15 cellular contexts compared by ENCODE assay signal in genomic region chr13:87680298-87680697, GRCh38. TPM values are rescaled to one million over a fixed set of nuclear protein-coding genes. Genes with fewer than 3 reads are reported as not detected.
DNase-seq lines count a peak whose midpoint lies in the region; ATAC-seq and TF ChIP-seq lines count a peak whose summit lies in the region.
"Had no signal": no experiment of that assay in that cellular context is flagged by ENCODE, and none has a peak within 500 bp of the region (broad histone marks: within the 10 kb centered on the region; RNA-seq: fewer than 3 reads in every experiment).

No MANE protein-coding gene starts in this region.

- H2AK5ac ChIP-seq in H9 (ENCODE audit: insufficient read length, low read length): no peak overlapping the region

- peaks cover 58% of the 10 kb centered on the region for H3K27me3 Mint-ChIP-seq in H9 (ENCODE audit: low read depth)
- peaks cover 57% of the 10 kb centered on the region for H3K27me3 Mint-ChIP-seq in endodermal cell (ENCODE audit: insufficient read depth)
- peaks cover 13% of the 10 kb centered on the region for H3K27me3 Mint-ChIP-seq in activated T-helper 1 cell treated with anti-CD3 and anti-CD28 coated beads, Interleukin-12 subunit alpha, Interleukin-12 subunit beta, Interleukin-2, Interleukin-4 antibody, amounts not matched to agents 30 ng/mL and 10 ng/mL and 1 ng/mL, durations not matched to agents 14 hours and 24 hours and 36 hours (ENCODE audit: insufficient read depth)

- no peak overlapping the region for H4K91ac ChIP-seq in H9 (ENCODE audit: insufficient read length, low read depth, low read length)

- H3K4me2 ChIP-seq in H9 (ENCODE audit: insufficient read depth, insufficient read length, low read length): no peak overlapping the region

- H2BK12ac ChIP-seq in H9 (ENCODE audit: insufficient read length, low read depth, low read length): no peak overlapping the region

- H3K18ac ChIP-seq in H9 (ENCODE audit: insufficient read length, low read depth, low read length): no peak overlapping the region

- intact Hi-C loops in activated T-helper 1 cell treated with anti-CD3 and anti-CD28 coated beads, Interleukin-12 subunit alpha, Interleukin-12 subunit beta, Interleukin-2, Interleukin-4 antibody, amounts not matched to agents 30 ng/mL and 10 ng/mL and 1 ng/mL, durations not matched to agents 14 hours and 24 hours and 36 hours (cut with micrococcal nuclease): loop anchor here (5.0 kb wide), 1 partner anchor 1387 kb away; no protein-coding TSS in a partner anchor

- H3K4me3 Mint-ChIP-seq in H9 (no peak overlapping the region), endodermal cell (no peak overlapping the region)
- no peak overlapping the region for H3K4me3 Mint-ChIP-seq in activated T-helper 1 cell treated with anti-CD3 and anti-CD28 coated beads, Interleukin-12 subunit alpha, Interleukin-12 subunit beta, Interleukin-2, Interleukin-4 antibody, amounts not matched to agents 30 ng/mL and 10 ng/mL and 1 ng/mL, durations not matched to agents 14 hours and 24 hours and 36 hours

- H4K8ac ChIP-seq in H9 (replicated peaks; ENCODE audit: insufficient read length, low read depth, low read length): no peak overlapping the region

- H3K79me2 ChIP-seq in H9 (ENCODE audit: insufficient read depth, low read length): no peaks in the 10 kb centered on the region

- no peak overlapping the region for H2AFZ ChIP-seq in H9 (ENCODE audit: low read length)

- H3K27ac Mint-ChIP-seq in H9: no peak overlapping the region
- H3K27ac Mint-ChIP-seq in endodermal cell: no peak overlapping the region
- no peak overlapping the region for H3K27ac Mint-ChIP-seq in activated T-helper 1 cell treated with anti-CD3 and anti-CD28 coated beads, Interleukin-12 subunit alpha, Interleukin-12 subunit beta, Interleukin-2, Interleukin-4 antibody, amounts not matched to agents 30 ng/mL and 10 ng/mL and 1 ng/mL, durations not matched to agents 14 hours and 24 hours and 36 hours

- no peak overlapping the region for H2BK20ac ChIP-seq in H9 (ENCODE audit: low read depth, low read length, poor library complexity, severe bottlenecking)

- no peak for TF ChIP-seq EP300 in gastroesophageal sphincter (IDR thresholded peaks at IDR 0.05)

- H3K9me3 ChIP-seq in H9 (ENCODE audit: control insufficient read depth, low read depth, low read length) (no peaks in the 10 kb centered on the region), endodermal cell (ENCODE audit: control insufficient read depth, low read length) (no peaks in the 10 kb centered on the region), gastroesophageal sphincter (no peaks in the 10 kb centered on the region)
- H3K9me3 ChIP-seq: esophagus squamous epithelium, suprapubic skin had no signal

- H3K23me2 ChIP-seq in H9 (ENCODE audit: insufficient read length, low read depth, low read length, poor library complexity, severe bottlenecking): peaks cover 17% of the 10 kb centered on the region

- no CpG with 5 or more reads among the region's 1 CpG for whole genome bisulfite sequencing in H9 (ENCODE audit: extremely low coverage, insufficient read length, low lambda C conversion rate)
- 83 to 100% methylated on average over 1 of the region's 1 CpG for WGBS in endodermal cell (ENCODE audit: insufficient coverage in 1 of 2, insufficient read length in 1 of 2), 2 experiments
- WGBS in gastroesophageal sphincter (ENCODE audit: low coverage in 1 of 2), 2 donors: 27 to 31% methylated on average over 1 of the region's 1 CpG

- ATAC-seq in gastroesophageal sphincter (no peak), GM19397 (IDR thresholded peaks at IDR 0.05; ENCODE audit: unreplicated experiment) (no peak)

- no peak overlapping the region for H3K27ac ChIP-seq in H9 (ENCODE audit: insufficient read length, low read depth, low read length)
- H3K27ac ChIP-seq in endodermal cell (ENCODE audit: low read depth, low read length): no peak overlapping the region
- no peak overlapping the region for H3K27ac ChIP-seq in gastroesophageal sphincter
- H3K27ac ChIP-seq: esophagus squamous epithelium, suprapubic skin had no signal

- H3K14ac ChIP-seq in H9 (ENCODE audit: insufficient read depth, low read length): no peak overlapping the region

- no peak overlapping the region for H3K9ac ChIP-seq in H9 (ENCODE audit: extremely low read depth, insufficient read length, low read length)
- no peak overlapping the region for H3K9ac ChIP-seq in endodermal cell (ENCODE audit: extremely low read depth, low read length, poor library complexity, severe bottlenecking)

- H3K36me3 Mint-ChIP-seq in H9 (ENCODE audit: insufficient read depth in 1 of 3, low read depth in 3 of 3): peaks cover 0 to 17% (median 0%) of the 10 kb centered on the region in 3 experiments; a peak in 3 of 7 replicates
- no peaks in the 10 kb centered on the region for H3K36me3 Mint-ChIP-seq in endodermal cell (ENCODE audit: low read depth)
- no peaks in the 10 kb centered on the region for H3K36me3 Mint-ChIP-seq in activated T-helper 1 cell treated with anti-CD3 and anti-CD28 coated beads, Interleukin-12 subunit alpha, Interleukin-12 subunit beta, Interleukin-2, Interleukin-4 antibody, amounts not matched to agents 30 ng/mL and 10 ng/mL and 1 ng/mL, durations not matched to agents 14 hours and 24 hours and 36 hours (ENCODE audit: low read depth)

- no peak for TF ChIP-seq POLR2A in gastroesophageal sphincter (IDR thresholded peaks at IDR 0.05)

- H4K5ac ChIP-seq in H9 (ENCODE audit: insufficient read length, low read depth, low read length): no peak overlapping the region

- no peak overlapping the region for H3T11ph ChIP-seq in H9 (ENCODE audit: low read length)

- H3K4ac ChIP-seq in H9 (ENCODE audit: low read depth, low read length): no peak overlapping the region

- H3K4me1 ChIP-seq in H9 (ENCODE audit: insufficient read depth, low read length) (peaks cover 3% of the 10 kb centered on the region; the same call in 1 of the 2 replicates), endodermal cell (ENCODE audit: control insufficient read depth, insufficient read depth, low read length) (no peaks in the 10 kb centered on the region), gastroesophageal sphincter (peaks cover 0 to 15% (median 10%) of the 10 kb centered on the region in 3 donors)

- H3K36me3 ChIP-seq in endodermal cell (ENCODE audit: control insufficient read depth, insufficient read depth, low read length): no peaks in the 10 kb centered on the region
- no peaks in the 10 kb centered on the region for H3K36me3 ChIP-seq in gastroesophageal sphincter
- H3K36me3 ChIP-seq: esophagus squamous epithelium, suprapubic skin had no signal

- H3K79me1 ChIP-seq in H9 (ENCODE audit: insufficient read depth, low read depth, low read length, poor library complexity, severe bottlenecking): no peaks in the 10 kb centered on the region

- H3K9me3 Mint-ChIP-seq in H9: peaks cover 4 to 5% of the 10 kb centered on the region in 2 experiments; a peak in 4 of 5 replicates
- H3K9me3 Mint-ChIP-seq in endodermal cell: no peaks in the 10 kb centered on the region
- no peaks in the 10 kb centered on the region for H3K9me3 Mint-ChIP-seq in activated T-helper 1 cell treated with anti-CD3 and anti-CD28 coated beads, Interleukin-12 subunit alpha, Interleukin-12 subunit beta, Interleukin-2, Interleukin-4 antibody, amounts not matched to agents 30 ng/mL and 10 ng/mL and 1 ng/mL, durations not matched to agents 14 hours and 24 hours and 36 hours

- H2BK120ac ChIP-seq in H9 (ENCODE audit: low read depth, low read length, poor library complexity, severe bottlenecking): no peak overlapping the region

- DNase-seq in A172 (ENCODE audit: low spot score) (peak; percentile 6), H9 (no peak), NCI-H524 treated with DMSO at 0.1 percent for 48 hours (lab: John Stamatoyannopoulos, UW) (peak; percentile 47), endodermal cell (no peak), dedifferentiated amniotic fluid mesenchymal stem cell (ENCODE audit: extremely low spot score) (no peak)
- DNase-seq in activated T-helper 1 cell treated with anti-CD3 and anti-CD28 coated beads, Interleukin-12 subunit alpha, Interleukin-12 subunit beta, Interleukin-2, Interleukin-4 antibody, amounts not matched to agents 30 ng/mL and 10 ng/mL and 1 ng/mL, durations not matched to agents 14 hours and 24 hours and 36 hours (ENCODE audit: low spot score): no peak
- DNase-seq: C1 segment of cervical spinal cord; esophagus squamous epithelium; islet precursor cell; KG1; stimulated activated CD4-positive, alpha-beta T cell treated with anti-CD3 and anti-CD28 coated beads, Interleukin-4, amount 100 ng/mL, for 1 hour had no signal

- TF ChIP-seq CTCF in H9 (conservative IDR thresholded peaks at IDR 0.05) (peak; percentile 41; the same call in 2 of the 3 replicates), endodermal cell (conservative IDR thresholded peaks at IDR 0.05) (peak; percentile 52), gastroesophageal sphincter (IDR thresholded peaks at IDR 0.05) (no peak)

- H3K56ac ChIP-seq in H9 (ENCODE audit: insufficient read length, low read depth, low read length): no peak overlapping the region

- no peaks in the 10 kb centered on the region for H4K20me1 ChIP-seq in H9 (ENCODE audit: control insufficient read depth, insufficient read depth, insufficient read length)

- H3K4me3 ChIP-seq in endodermal cell (ENCODE audit: low read length) (no peak overlapping the region), gastroesophageal sphincter (no peak overlapping the region)
- H3K4me3 ChIP-seq: esophagus squamous epithelium, suprapubic skin had no signal

- H2BK5ac ChIP-seq in H9 (ENCODE audit: insufficient read length, low read length): no peak overlapping the region

- H3K27me3 ChIP-seq in H9 (ENCODE audit: insufficient read depth, low read length) (peaks cover 30% of the 10 kb centered on the region), endodermal cell (ENCODE audit: control insufficient read depth, insufficient read depth, low read length, poor library complexity, severe bottlenecking) (peaks cover 40% of the 10 kb centered on the region), gastroesophageal sphincter (peaks cover 37% of the 10 kb centered on the region)

- H3K4me1 Mint-ChIP-seq in H9 (peaks cover 11 to 30% of the 10 kb centered on the region in 2 experiments), endodermal cell (peaks cover 14% of the 10 kb centered on the region)
- H3K4me1 Mint-ChIP-seq in activated T-helper 1 cell treated with anti-CD3 and anti-CD28 coated beads, Interleukin-12 subunit alpha, Interleukin-12 subunit beta, Interleukin-2, Interleukin-4 antibody, amounts not matched to agents 30 ng/mL and 10 ng/mL and 1 ng/mL, durations not matched to agents 14 hours and 24 hours and 36 hours (ENCODE audit: low read depth): peaks cover 4% of the 10 kb centered on the region

- H2BK15ac ChIP-seq in H9 (ENCODE audit: low read depth, low read length): no peak overlapping the region

- no peak overlapping the region for H3K23ac ChIP-seq in H9 (ENCODE audit: insufficient read length, low read depth, low read length)

RNA-seq across cellular contexts. Expression of gene SLITRK5, which starts 9.1 kb away (rescaled TPM):
- 0.57 and 0.69 TPM in 2 replicates for total RNA-seq in A172 (2014; rRNA removed; shearing (Covaris generic))
- total RNA-seq in H9 (2021): 0.09 TPM in 2 replicates
- 1 to 10 TPM in 1 of 2 donors, under 1 TPM in 1; 0.35 to 1.6 TPM for total RNA-seq in endodermal cell
- polyA plus RNA-seq in endodermal cell (2013, experiment 1 of 2): 4.7 TPM
- 4.3 TPM for polyA plus RNA-seq in endodermal cell (2013, experiment 2 of 2)
- under 1 TPM; 0.25 to 0.54 (median 0.41) TPM for total RNA-seq in gastroesophageal sphincter
- total RNA-seq in activated T-helper 1 cell treated with anti-CD3 and anti-CD28 coated beads, Interleukin-12 subunit alpha, Interleukin-12 subunit beta, Interleukin-2, Interleukin-4 antibody, amounts not matched to agents 30 ng/mL and 10 ng/mL and 1 ng/mL, durations not matched to agents 14 hours and 24 hours and 36 hours: not detected in 2 replicates
- total RNA-seq: activated CD8-positive, alpha-beta memory T cell treated with anti-CD3 and anti-CD28 coated beads for 36 hours had no signal

Comparison
In these comparisons a context has a peak if more than half of its experiments do, and no peak if none do; other contexts are left out.
1. DNase-seq: peak in A172 (single experiment) and NCI-H524 treated with DMSO at 0.1 percent for 48 hours (single experiment); none in H9 (single experiment), endodermal cell (single experiment), dedifferentiated amniotic fluid mesenchymal stem cell (single experiment) and activated T-helper 1 cell treated with anti-CD3 and anti-CD28 coated beads, Interleukin-12 subunit alpha, Interleukin-12 subunit beta, Interleukin-2, Interleukin-4 antibody, amounts not matched to agents 30 ng/mL and 10 ng/mL and 1 ng/mL, durations not matched to agents 14 hours and 24 hours and 36 hours (single experiment).
2. CTCF ChIP-seq: peak in H9 (single experiment) and endodermal cell (single experiment); none in gastroesophageal sphincter (0 of 4).